27 cellular contexts compared by ENCODE assay signal in the genomic region with DNA sequence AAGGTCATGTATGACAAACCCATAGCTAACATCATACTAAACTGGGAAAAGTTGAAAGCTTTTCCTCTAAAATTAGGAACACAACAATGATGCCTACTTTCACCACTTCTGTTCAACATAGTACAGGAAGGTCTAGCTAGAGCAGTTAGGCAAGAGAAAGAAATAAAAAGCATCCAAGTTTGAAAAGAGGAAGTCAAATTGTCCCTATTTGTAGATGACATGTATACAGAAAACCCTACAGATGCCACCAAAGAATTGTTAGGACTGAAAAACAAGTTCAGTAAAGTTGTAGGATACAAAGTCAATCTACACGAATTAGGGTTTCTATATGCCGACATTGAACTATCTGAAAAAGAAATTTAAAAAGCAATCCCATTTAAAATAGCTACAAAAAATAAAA.
"Had no signal": no experiment of that assay in that cellular context is flagged by ENCODE, and none has a peak within 500 bp of the region (broad histone marks: within the 10 kb centered on the region; RNA-seq: fewer than 3 reads in every experiment).

No MANE protein-coding gene starts in this region.

- H3K4me1 Mint-ChIP-seq: activated CD4-positive, alpha-beta T cell treated with anti-CD3 and anti-CD28 coated beads, Interleukin-2, amount 10 ng/mL, durations not matched to agents 24 days and 14 days had no signal

- ATAC-seq: activated CD8-positive, alpha-beta T cell treated with anti-CD3 and anti-CD28 coated beads, Interleukin-2, amount 10 ng/mL, durations not matched to agents 7 days and 5 days had no signal

- DNase-seq: activated CD4-positive, alpha-beta T cell treated with anti-CD3 and anti-CD28 coated beads, Interleukin-2, amount 10 ng/mL, durations not matched to agents 24 days and 14 days; activated CD4-positive, alpha-beta T cell treated with anti-CD3 and anti-CD28 coated beads, Interleukin-2, amount 50 U/mL, for 4 hours; activated CD8-positive, alpha-beta T cell treated with anti-CD3 and anti-CD28 coated beads, Interleukin-2, amount 10 ng/mL, durations not matched to agents 7 days and 5 days; activated gamma-delta T cell treated with Interleukin-2 at 50 U/mL for 16 hours; activated naive CD4-positive, alpha-beta T cell treated with anti-CD3 and anti-CD28 coated beads for 36 hours; activated T-cell treated with anti-CD3 and anti-CD28 coated beads, Interleukin-2, amount 50 U/mL, for 24 hours; amniotic stem cell; aorta; brain microvascular endothelial cell; central memory CD4-positive, alpha-beta T cell; Kasumi-1; KG1; MG63; NCI-H1048; NCI-H1105 treated with DMSO at 0.1 percent for 48 hours; NCI-H1436; NCI-H1694; NCI-H1930; NCI-H2081 treated with DMSO at 0.1 percent for 48 hours; NCI-H345; NCI-H524 treated with DMSO at 0.1 percent for 48 hours; Right ventricle myocardium superior; T1000 had no signal

- H3K27ac ChIP-seq: brain microvascular endothelial cell had no signal

- H3K36me3 Mint-ChIP-seq: activated naive CD8-positive, alpha-beta T cell had no signal

- H3K4me3 Mint-ChIP-seq: activated CD4-positive, alpha-beta T cell treated with anti-CD3 and anti-CD28 coated beads, Interleukin-2, amount 10 ng/mL, durations not matched to agents 24 days and 14 days; activated CD8-positive, alpha-beta T cell treated with anti-CD3 and anti-CD28 coated beads, Interleukin-2, amount 10 ng/mL, durations not matched to agents 7 days and 5 days; activated naive CD4-positive, alpha-beta T cell treated with anti-CD3 and anti-CD28 coated beads for 36 hours; activated naive CD8-positive, alpha-beta T cell; activated T-cell treated with anti-CD3 and anti-CD28 coated beads, Interleukin-2, amount 50 U/mL, for 24 hours; activated T-helper 1 cell treated with anti-CD3 and anti-CD28 coated beads, Interleukin-12 subunit alpha, Interleukin-12 subunit beta, Interleukin-2, Interleukin-4 antibody, amounts not matched to agents 30 ng/mL and 10 ng/mL and 1 ng/mL, durations not matched to agents 14 hours and 24 hours and 36 hours had no signal

- H3K36me3 ChIP-seq: brain microvascular endothelial cell, MG63 had no signal

- FAIRE-seq: colon, TTC549 had no signal

- H3K4me3 ChIP-seq: MG63 had no signal

- H3K27ac Mint-ChIP-seq: activated CD4-positive, alpha-beta T cell treated with anti-CD3 and anti-CD28 coated beads, Interleukin-2, amount 10 ng/mL, durations not matched to agents 24 days and 14 days; activated CD8-positive, alpha-beta T cell treated with anti-CD3 and anti-CD28 coated beads, Interleukin-2, amount 10 ng/mL, durations not matched to agents 7 days and 5 days; activated naive CD4-positive, alpha-beta T cell treated with anti-CD3 and anti-CD28 coated beads for 36 hours; activated naive CD8-positive, alpha-beta T cell; activated T-cell treated with anti-CD3 and anti-CD28 coated beads, Interleukin-2, amount 50 U/mL, for 24 hours; activated T-helper 1 cell treated with anti-CD3 and anti-CD28 coated beads, Interleukin-12 subunit alpha, Interleukin-12 subunit beta, Interleukin-2, Interleukin-4 antibody, amounts not matched to agents 30 ng/mL and 10 ng/mL and 1 ng/mL, durations not matched to agents 14 hours and 24 hours and 36 hours had no signal

- H3K27me3 ChIP-seq: brain microvascular endothelial cell had no signal
